ENCODE assay signal across 9 cellular contexts in the genomic region with DNA sequence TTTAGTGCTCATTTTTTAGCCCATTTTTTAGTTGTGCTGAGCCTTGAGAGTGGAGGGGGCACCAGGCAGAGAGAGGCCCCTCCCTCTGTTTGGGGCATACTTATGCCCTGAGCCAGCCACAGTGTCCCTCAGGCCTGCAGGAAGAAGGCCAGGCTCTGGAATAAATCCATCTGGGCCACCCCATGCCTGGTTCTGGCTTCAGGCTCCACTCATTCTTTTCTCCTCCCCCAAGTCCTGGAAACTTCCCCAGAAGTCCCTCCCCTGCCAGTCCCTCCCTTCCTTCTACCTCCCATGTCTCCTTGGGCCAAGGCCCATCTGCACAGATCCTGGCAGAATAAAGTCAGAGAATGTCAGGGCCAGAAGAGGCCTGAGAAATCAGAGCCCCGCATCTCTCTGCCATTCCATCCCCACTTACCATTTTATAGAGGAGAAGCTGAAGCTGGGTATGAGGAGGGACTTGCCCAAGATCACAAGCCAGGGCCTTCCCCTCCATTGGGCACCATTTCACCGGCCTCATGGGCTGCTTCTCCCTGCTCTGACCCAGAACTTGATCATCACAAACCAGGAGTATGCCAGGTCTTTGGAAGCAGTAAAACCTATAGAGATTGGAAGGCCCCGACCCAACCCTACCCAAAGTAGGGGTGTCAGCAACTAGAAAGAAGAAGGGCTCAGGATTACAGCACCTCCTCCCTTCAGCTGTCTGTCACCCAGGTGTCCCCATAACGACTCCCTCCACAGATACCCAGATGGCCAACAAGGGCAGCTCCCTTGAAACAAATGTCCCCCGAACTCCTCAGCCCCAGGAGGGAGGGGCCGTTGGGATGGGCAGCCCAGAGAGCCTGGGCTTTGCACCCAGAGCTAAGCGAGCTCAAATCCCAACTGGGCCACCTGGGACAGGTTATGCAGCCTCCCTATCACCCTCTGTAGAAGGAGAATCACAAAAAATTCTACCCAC.
A peak's percentile ranks its signal among the peaks of the same experiment; 100 is the strongest.
DNase-seq lines count a peak whose midpoint lies in the region; ATAC-seq and TF ChIP-seq lines count a peak whose summit lies in the region.
"Had no signal": no experiment of that assay in that cellular context is flagged by ENCODE, and none has a peak within 500 bp of the region (broad histone marks: within the 10 kb centered on the region; RNA-seq: fewer than 3 reads in every experiment).

No MANE protein-coding gene starts in this region.

- H3K9me3 ChIP-seq in SJSA1 (replicated peaks) (no peaks in the 10 kb centered on the region), osteoblast (ENCODE audit: low read depth, low read length) (no peaks in the 10 kb centered on the region)

- peak; percentile 77 for DNase-seq in AG20443 (ENCODE audit: low spot score)
- peak; percentile 64 to 67 for DNase-seq in SJSA1 (ENCODE audit: low read depth in 1 of 2, low spot score in 2 of 2)
- peak; percentile 46 for DNase-seq in fibroblast of the conjunctiva (ENCODE audit: low read depth)
- no peak for DNase-seq in osteoblast (ENCODE audit: insufficient read length, low spot score, missing footprints)
- DNase-seq in NCI-H774 (lab: John Stamatoyannopoulos, UW): no peak
- no peak for DNase-seq in NCI-H1105 (lab: John Stamatoyannopoulos, UW)
- DNase-seq in kidney tubule cell (ENCODE audit: low spot score): no peak
- DNase-seq: occipital lobe had no signal

- H3K4me3 ChIP-seq in SJSA1 (no peak overlapping the region), osteoblast (ENCODE audit: insufficient read depth, low read length) (no peak overlapping the region)

- H3K27me3 ChIP-seq in SJSA1 (replicated peaks) (no peaks in the 10 kb centered on the region), osteoblast (ENCODE audit: insufficient read depth, low read length) (no peaks in the 10 kb centered on the region)

- H3K27ac ChIP-seq in SJSA1 (peak overlapping the region; percentile 94), osteoblast (ENCODE audit: low read depth, low read length) (peak overlapping the region; percentile 85)

- H3K4me2 ChIP-seq in osteoblast (ENCODE audit: insufficient read depth, low read length): peak overlapping the region; percentile 74

- no peaks in the 10 kb centered on the region for H3K79me2 ChIP-seq in osteoblast (ENCODE audit: insufficient read depth, low read length)

- peaks cover 79% of the 10 kb centered on the region for H3K4me1 ChIP-seq in SJSA1 (replicated peaks)
- H3K4me1 ChIP-seq in osteoblast (ENCODE audit: insufficient read depth, low read length): peaks cover 45% of the 10 kb centered on the region

- ATAC-seq in HG03342 (IDR thresholded peaks at IDR 0.05; ENCODE audit: unreplicated experiment): no peak

- no peak for TF ChIP-seq CTCF in osteoblast (IDR thresholded peaks at IDR 0.05; ENCODE audit: extremely low read depth, low read depth, low read length)

- H4K20me1 ChIP-seq in osteoblast (ENCODE audit: insufficient read depth, low read length): no peaks in the 10 kb centered on the region

- peak overlapping the region; percentile 36 for H2AFZ ChIP-seq in osteoblast (ENCODE audit: low read length)

- H3K36me3 ChIP-seq in SJSA1 (no peaks in the 10 kb centered on the region), osteoblast (ENCODE audit: insufficient read depth, low read length) (no peaks in the 10 kb centered on the region)

Comparison
In these comparisons a context has a peak if more than half of its experiments do, and no peak if none do; other contexts are left out.
1. DNase-seq: peak in AG20443 (single experiment), SJSA1 (2 of 2) and fibroblast of the conjunctiva (single experiment); none in osteoblast (single experiment), NCI-H774 (single experiment), NCI-H1105 (single experiment) and kidney tubule cell (single experiment).